Comparison of ENCODE assay signal across 13 cellular contexts in genomic region chr11:134658481-134659080, GRCh38.
"Had no signal": no experiment of that assay in that cellular context is flagged by ENCODE, and none has a peak within 500 bp of the region (broad histone marks: within the 10 kb centered on the region; RNA-seq: fewer than 3 reads in every experiment).

No MANE protein-coding gene starts in this region.

- H3K4me1 ChIP-seq: adrenal gland, esophagus squamous epithelium, parathyroid adenoma, SJSA1 had no signal

- H2AFZ ChIP-seq: hepatocyte, parathyroid adenoma had no signal

- ATAC-seq: stimulated activated naive CD8-positive, alpha-beta T cell treated with anti-CD3 and anti-CD28 coated beads, Interleukin-15, Interleukin-2, amounts not matched to agents 100 U/mL and 50 U/mL, for 24 hours; WTC11 had no signal

- H3K9me3 ChIP-seq: adrenal gland, esophagus squamous epithelium, SJSA1, thoracic aorta had no signal

- H3K36me3 ChIP-seq: adrenal gland, esophagus squamous epithelium, SJSA1, thoracic aorta had no signal

- DNase-seq: activated CD4-positive, alpha-beta T cell treated with anti-CD3 and anti-CD28 coated beads for 48 hours; activated T-cell treated with anti-CD3 and anti-CD28 coated beads for 4 hours; esophagus squamous epithelium; stimulated activated CD4-positive, alpha-beta T cell treated with anti-CD3 and anti-CD28 coated beads, Interleukin-4, amount 100 ng/mL, for 4 hours; stimulated activated naive CD8-positive, alpha-beta T cell treated with anti-CD3 and anti-CD28 coated beads, Interleukin-15, Interleukin-2, amounts not matched to agents 100 U/mL and 50 U/mL, for 24 hours; SW 1271 had no signal

- H3K9ac ChIP-seq: parathyroid adenoma had no signal

- H3K4me2 ChIP-seq: hepatocyte, smooth muscle cell had no signal

- H3K27me3 ChIP-seq: adrenal gland, hepatocyte, SJSA1 had no signal

- H3K79me2 ChIP-seq: hepatocyte, parathyroid adenoma had no signal

- H3K27ac ChIP-seq: adrenal gland, esophagus squamous epithelium, hepatocyte, parathyroid adenoma, SJSA1, thoracic aorta had no signal

- H3K4me3 ChIP-seq: adrenal gland, esophagus squamous epithelium, hepatocyte, SJSA1, smooth muscle cell, thoracic aorta had no signal
